ENCODE assay signal across 13 cellular contexts in genomic region chr6:170221753-170222400, GRCh38.
DNase-seq lines count a peak whose midpoint lies in the region; ATAC-seq and TF ChIP-seq lines count a peak whose summit lies in the region.
"Had no signal": no experiment of that assay in that cellular context is flagged by ENCODE, and none has a peak within 500 bp of the region (broad histone marks: within the 10 kb centered on the region; RNA-seq: fewer than 3 reads in every experiment).

No MANE protein-coding gene starts in this region.

- no peak for ATAC-seq in heart left ventricle
- ATAC-seq in left ventricle myocardium superior, result no peak
- ATAC-seq in right lobe of liver, result no peak
- no peak for ATAC-seq in HG03139 (IDR thresholded peaks at IDR 0.05; ENCODE audit: unreplicated experiment)

- H3K36me3 ChIP-seq in heart left ventricle (no peaks in the 10 kb centered on the region), right lobe of liver (no peaks in the 10 kb centered on the region)

- TF ChIP-seq POLR2A in heart left ventricle (IDR thresholded peaks at IDR 0.05) (no peak), right lobe of liver (IDR thresholded peaks at IDR 0.05) (no peak)

- H3K27ac ChIP-seq in heart left ventricle (no peak overlapping the region), right lobe of liver (no peak overlapping the region)
- H3K27ac ChIP-seq: C4-2B had no signal

- TF ChIP-seq CTCF in heart left ventricle (IDR thresholded peaks at IDR 0.05), result no peak
- no peak for TF ChIP-seq CTCF in right lobe of liver (IDR thresholded peaks at IDR 0.05)

- H3K4me1 ChIP-seq in heart left ventricle, result peaks cover 0 to 14% (median 6%) of the 10 kb centered on the region in 12 donors
- H3K4me1 ChIP-seq in right lobe of liver, result peaks cover 0 to 26% (median 15%) of the 10 kb centered on the region in 4 donors

- no peak overlapping the region for H3K4me3 ChIP-seq in heart left ventricle
- H3K4me3 ChIP-seq in right lobe of liver, result no peak overlapping the region

- WGBS in heart left ventricle, 4 donors, result 79 to 83% (median 81%) methylated on average over 28 to 29 of the region's 29 CpGs
- WGBS in right lobe of liver (ENCODE audit: insufficient coverage, low coverage, low lambda C conversion rate, missing lambda C conversion rate), result 81% methylated on average over 14 of the region's 29 CpGs

- H3K9me3 ChIP-seq in heart left ventricle (no peaks in the 10 kb centered on the region), right lobe of liver (no peaks in the 10 kb centered on the region)

- H3K27me3 ChIP-seq in heart left ventricle (no peaks in the 10 kb centered on the region), right lobe of liver (no peaks in the 10 kb centered on the region)

- peak in 3 of 5 donors; percentile 2 to 23 (median 14) for DNase-seq in heart left ventricle
- DNase-seq in left ventricle myocardium superior, result no peak
- DNase-seq in NCI-H69 (lab: John Stamatoyannopoulos, UW), result peak; percentile 60
- DNase-seq in right lobe of liver, result peak in 2 of 3 donors; percentile 38 to 42
- DNase-seq in ureter (ENCODE audit: low spot score), result peak; percentile 34
- DNase-seq in AG08395 (ENCODE audit: low spot score), result no peak
- DNase-seq in NCI-H1930 (lab: John Stamatoyannopoulos, UW), result no peak
- DNase-seq: activated naive CD8-positive, alpha-beta T cell treated with anti-CD3 and anti-CD28 coated beads for 36 hours; NCI-H1105 treated with DMSO at 0.1 percent for 48 hours; stimulated activated CD4-positive, alpha-beta T cell treated with anti-CD3 and anti-CD28 coated beads, Interleukin-4, amount 100 ng/mL, for 24 hours; T1000 had no signal

- intact Hi-C loops in heart left ventricle (cut with DNase I) (no loop called here), left ventricle myocardium superior (cut with micrococcal nuclease) (no loop called here), right lobe of liver (cut with DNase I) (loop anchor here in 1 of 2 donors (10.0 kb wide), 1 partner anchor 63 kb away; no protein-coding TSS in a partner anchor)

Comparison
In these comparisons a context has a peak if more than half of its experiments do, and no peak if none do; other contexts are left out.
1. DNase-seq: peak in heart left ventricle (3 of 5), NCI-H69 (single experiment), right lobe of liver (2 of 3) and ureter (single experiment); none in left ventricle myocardium superior (single experiment), AG08395 (single experiment) and NCI-H1930 (0 of 2).